ENCODE assay signal across 22 cellular contexts in genomic region chr14:80124794-80125193, GRCh38.
A peak's percentile ranks its signal among the peaks of the same experiment; 100 is the strongest.
DNase-seq lines count a peak whose midpoint lies in the region; ATAC-seq and TF ChIP-seq lines count a peak whose summit lies in the region.
"Had no signal": no experiment of that assay in that cellular context is flagged by ENCODE, and none has a peak within 500 bp of the region (broad histone marks: within the 10 kb centered on the region; RNA-seq: fewer than 3 reads in every experiment).

No MANE protein-coding gene starts in this region.

- ATAC-seq in RWPE2 (ENCODE audit: low read depth) (peak; percentile 64), HG02763 (IDR thresholded peaks at IDR 0.05; ENCODE audit: unreplicated experiment) (no peak)
- ATAC-seq: GM12878 had no signal

- H3K9me3 ChIP-seq in RWPE2 (ENCODE audit: severe bottlenecking) = no peaks in the 10 kb centered on the region
- H3K9me3 ChIP-seq: BE2C had no signal

- TF ChIP-seq CTCF in RWPE2 (IDR thresholded peaks at IDR 0.05; ENCODE audit: poor library complexity, severe bottlenecking) (no peak), epithelial cell of esophagus (IDR thresholded peaks at IDR 0.05; ENCODE audit: insufficient read depth, low read depth, low read length, missing control alignments) (no peak)

- H3K27me3 ChIP-seq in RWPE2 (ENCODE audit: insufficient read depth, poor library complexity, severe bottlenecking) (no peaks in the 10 kb centered on the region), H7 (ENCODE audit: control insufficient read depth, insufficient read depth, low read length) (no peaks in the 10 kb centered on the region)
- H3K27me3 ChIP-seq: BE2C, BLaER1 had no signal

- DNase-seq in RWPE2 (ENCODE audit: low spot score) (no peak), epithelial cell of esophagus (ENCODE audit: low read depth) (peak; percentile 70), H7 (no peak), mucosa of gallbladder (ENCODE audit: low spot score) (no peak)
- DNase-seq: 8988T; ACHN; BE2C; C1 segment of cervical spinal cord; CD4-positive, alpha-beta memory T cell; CD4-positive, CD25-positive, alpha-beta regulatory T cell; CD8-positive, alpha-beta memory T cell; COR-L47; DMS 273 treated with DMSO at 0.1 percent for 48 hours; DMS153; DMS53; DMS79; DND-41; EL; GDM1 had no signal

- no peaks in the 10 kb centered on the region for H3K36me3 ChIP-seq in RWPE2 (ENCODE audit: low read depth)
- H3K36me3 ChIP-seq in H7 (replicated peaks; ENCODE audit: control insufficient read depth, insufficient read depth, low read length) = no peaks in the 10 kb centered on the region
- H3K36me3 ChIP-seq: BE2C, BLaER1 had no signal

- H3K4me3 ChIP-seq in RWPE2 (ENCODE audit: severe bottlenecking) (no peak overlapping the region), epithelial cell of esophagus (ENCODE audit: low read length) (no peak overlapping the region), H7 (ENCODE audit: insufficient read depth, low read depth, low read length) (no peak overlapping the region)
- H3K4me3 ChIP-seq: BLaER1, GM12878 had no signal

- no peaks in the 10 kb centered on the region for H3K4me1 ChIP-seq in RWPE2 (ENCODE audit: insufficient read depth, poor library complexity, severe bottlenecking)
- H3K4me1 ChIP-seq: BE2C, BLaER1 had no signal

- H3K27ac ChIP-seq in RWPE2 (ENCODE audit: poor library complexity, severe bottlenecking) = no peak overlapping the region
- H3K27ac ChIP-seq: BLaER1 had no signal
